ENCODE assay signal across 8 cellular contexts in the genomic region with DNA sequence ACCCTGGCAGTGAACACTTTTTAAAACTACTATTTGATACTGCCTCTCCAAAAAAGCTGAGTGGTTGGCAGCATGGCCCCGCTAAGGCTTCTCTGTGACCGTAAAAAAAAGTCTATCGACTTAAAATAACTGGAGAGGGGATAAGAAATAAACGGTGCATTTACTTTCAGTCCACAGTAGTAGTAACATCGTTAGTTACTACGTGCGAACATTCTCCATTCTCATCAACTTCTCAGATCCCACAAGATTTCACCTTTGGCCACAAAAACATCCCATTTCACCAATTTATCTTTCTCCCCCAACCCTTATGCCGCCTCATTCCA. TPM values are rescaled to one million over a fixed set of nuclear protein-coding genes. Genes with fewer than 3 reads are reported as not detected.
A peak's percentile ranks its signal among the peaks of the same experiment; 100 is the strongest.
DNase-seq lines count a peak whose midpoint lies in the region; ATAC-seq and TF ChIP-seq lines count a peak whose summit lies in the region.

No MANE protein-coding gene starts in this region.

- peaks cover 31% of the 10 kb centered on the region for H3K4me1 ChIP-seq in CD8-positive, alpha-beta T cell (ENCODE audit: insufficient read depth, low read length)
- peaks cover 0 to 7% of the 10 kb centered on the region in 2 donors for H3K4me1 ChIP-seq in mucosa of rectum (ENCODE audit: control insufficient read depth in 2 of 2, insufficient read depth in 2 of 2, low read length in 2 of 2)

- POLR2A ChIA-PET in CD8-positive, alpha-beta T cell (lab: Charles Lee): interaction anchor here (1.0 to 1.3 kb wide), 2 partner anchors 22 to 24 kb away, joined by 3 to 13 read pairs; a partner anchor contains a TSS

- no peaks in the 10 kb centered on the region for H3K9me3 Mint-ChIP-seq in CD8-positive, alpha-beta T cell
- H3K9me3 Mint-ChIP-seq in central memory CD8-positive, alpha-beta T cell: no peaks in the 10 kb centered on the region

- H3K4me3 ChIP-seq in CD8-positive, alpha-beta T cell (ENCODE audit: low read depth, low read length): peak overlapping the region; percentile 83
- H3K4me3 ChIP-seq in Jurkat, Clone E6-1 (ENCODE audit: low read length): peak overlapping the region; percentile 94
- peak overlapping the region; percentile 86 to 87 for H3K4me3 ChIP-seq in mucosa of rectum (ENCODE audit: low read length in 2 of 2)

- H3K36me3 ChIP-seq in CD8-positive, alpha-beta T cell (ENCODE audit: insufficient read depth, low read length): peaks cover 8% of the 10 kb centered on the region
- peaks cover 4 to 14% of the 10 kb centered on the region in 2 donors for H3K36me3 ChIP-seq in mucosa of rectum (ENCODE audit: control insufficient read depth in 2 of 2, insufficient read depth in 2 of 2, low read length in 2 of 2)

- peak overlapping the region; percentile 90 for H3K27ac ChIP-seq in CD8-positive, alpha-beta T cell (ENCODE audit: low read depth, low read length)
- H3K27ac ChIP-seq in mucosa of rectum (ENCODE audit: low read depth in 2 of 2, low read length in 2 of 2): peak overlapping the region; percentile 80 to 89

- ATAC-seq in CD8-positive, alpha-beta T cell: peak; percentile 31
- peak; percentile 33 for ATAC-seq in GM21528 (IDR thresholded peaks at IDR 0.05; ENCODE audit: low FRiP score, unreplicated experiment)
- peak; percentile 53 for ATAC-seq in central memory CD8-positive, alpha-beta T cell (replicated peaks; ENCODE audit: extremely low read depth, poor library complexity, severe bottlenecking)

- CTCF ChIA-PET in CD8-positive, alpha-beta T cell (lab: Charles Lee): interaction anchor here (0.7 to 1.6 kb wide), 2 partner anchors 15 to 1728 kb away, joined by 3 read pairs; no protein-coding TSS in a partner anchor

- H3K27ac Mint-ChIP-seq in CD8-positive, alpha-beta T cell: peak overlapping the region; percentile 99
- H3K27ac Mint-ChIP-seq in central memory CD8-positive, alpha-beta T cell (ENCODE audit: low read depth): peak overlapping the region; percentile 95

- H3K9ac ChIP-seq in mucosa of rectum (ENCODE audit: low read depth in 1 of 2, low read length in 2 of 2): peak overlapping the region; percentile 76 to 89

- no peaks in the 10 kb centered on the region for H3K27me3 ChIP-seq in CD8-positive, alpha-beta T cell (ENCODE audit: insufficient read depth, low read length)
- H3K27me3 ChIP-seq in mucosa of rectum (ENCODE audit: control insufficient read depth in 2 of 2, insufficient read depth in 2 of 2, low read length in 2 of 2): peaks cover 0 to 2% of the 10 kb centered on the region in 2 donors

- intact Hi-C loops in CD8-positive, alpha-beta T cell (cut with DNase I, micrococcal nuclease): loop anchor here (2.0 to 10.0 kb wide), 7 partner anchors 72 to 932 kb away; a partner anchor contains a TSS

- H3K4me1 Mint-ChIP-seq in CD8-positive, alpha-beta T cell (ENCODE audit: low read depth): peaks cover 40% of the 10 kb centered on the region
- H3K4me1 Mint-ChIP-seq in central memory CD8-positive, alpha-beta T cell: peaks cover 51% of the 10 kb centered on the region

- peaks cover 35% of the 10 kb centered on the region for H3K36me3 Mint-ChIP-seq in CD8-positive, alpha-beta T cell
- H3K36me3 Mint-ChIP-seq in central memory CD8-positive, alpha-beta T cell (ENCODE audit: insufficient read depth): peaks cover 33% of the 10 kb centered on the region

- TF ChIP-seq CTCF in CD8-positive, alpha-beta T cell (IDR thresholded peaks at IDR 0.05): no peak

- peak overlapping the region; percentile 89 for H3K4me3 Mint-ChIP-seq in CD8-positive, alpha-beta T cell
- peak overlapping the region; percentile 87 for H3K4me3 Mint-ChIP-seq in central memory CD8-positive, alpha-beta T cell

- H3K27me3 Mint-ChIP-seq in CD8-positive, alpha-beta T cell (ENCODE audit: low read depth): no peaks in the 10 kb centered on the region
- H3K27me3 Mint-ChIP-seq in central memory CD8-positive, alpha-beta T cell: no peaks in the 10 kb centered on the region

- no peaks in the 10 kb centered on the region for H3K9me3 ChIP-seq in CD8-positive, alpha-beta T cell (ENCODE audit: low read length)
- no peaks in the 10 kb centered on the region for H3K9me3 ChIP-seq in mucosa of rectum (ENCODE audit: control insufficient read depth in 2 of 2, low read length in 2 of 2)

- no peak for DNase-seq in CD8-positive, alpha-beta T cell
- DNase-seq in Jurkat, Clone E6-1 (ENCODE audit: low read depth, low spot score): no peak
- no peak for DNase-seq in central memory CD8-positive, alpha-beta T cell (ENCODE audit: low spot score in 2 of 2)
- DNase-seq in NCI-H510A (lab: John Stamatoyannopoulos, UW): no peak
- no peak for DNase-seq in activated CD4-positive, alpha-beta T cell treated with anti-CD3 and anti-CD28 coated beads for 48 hours
- DNase-seq in effector CD8-positive, alpha-beta T cell (lab: John Stamatoyannopoulos, UW): no peak

RNA-seq across cellular contexts. Expression of a gene that starts 0.5 kb away (rescaled TPM):
- total RNA-seq in CD8-positive, alpha-beta T cell: 10 to 100 TPM; 76.9 to 80.5 TPM
- polyA plus RNA-seq in Jurkat, Clone E6-1 (2012; ENCODE audit: insufficient read depth, insufficient read length): 120 TPM

RNA-seq across cellular contexts. Expression of a gene that starts 23.1 kb away (rescaled TPM):
- total RNA-seq in CD8-positive, alpha-beta T cell: under 1 TPM; 0.22 to 0.43 TPM
- polyA plus RNA-seq in Jurkat, Clone E6-1 (2012; ENCODE audit: insufficient read depth, insufficient read length): 109 TPM

RNA-seq across cellular contexts. Expression of a gene that starts 35.6 kb away (rescaled TPM):
- under 1 TPM; 0.30 to 0.42 TPM for total RNA-seq in CD8-positive, alpha-beta T cell
- polyA plus RNA-seq in Jurkat, Clone E6-1 (2012; ENCODE audit: insufficient read depth, insufficient read length): not detected
